17 cellular contexts compared by ENCODE assay signal in the genomic region with DNA sequence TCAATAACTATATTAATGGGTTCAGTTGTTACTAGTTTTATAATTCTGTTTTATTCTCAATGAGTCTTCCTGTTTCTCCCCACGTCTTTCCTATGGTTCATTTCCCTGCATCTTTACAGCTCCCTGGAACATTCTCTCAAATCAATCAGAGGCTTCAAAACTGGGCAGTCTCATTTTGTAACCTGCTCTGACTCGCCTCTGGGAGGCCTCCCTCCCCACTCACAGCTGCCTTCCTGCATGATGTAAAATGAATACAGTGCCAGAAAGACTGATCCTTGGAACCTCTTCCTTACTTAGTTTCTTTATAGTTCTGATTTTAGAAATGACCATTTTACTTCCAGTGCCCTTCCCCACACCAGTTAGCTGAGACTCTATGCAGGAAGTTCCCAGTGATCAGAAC.
"Had no signal": no experiment of that assay in that cellular context is flagged by ENCODE, and none has a peak within 500 bp of the region (broad histone marks: within the 10 kb centered on the region; RNA-seq: fewer than 3 reads in every experiment).

No MANE protein-coding gene starts in this region.

- H3K27me3 ChIP-seq: neutrophil, tibial nerve, vagina had no signal

- H3K27ac ChIP-seq: neutrophil, tibial nerve had no signal

- DNase-seq: activated CD4-positive, CD25-positive, alpha-beta regulatory T cell treated with anti-CD3 and anti-CD28 coated beads, Interleukin-2, amount 50 U/mL, for 72 hours; activated naive CD4-positive, alpha-beta T cell; aorta; hippocampal formation; kidney glomerular epithelial cell; left ventricle myocardium superior; mesenchymal stem cell; natural killer cell; posterior cingulate gyrus; retina; stimulated activated CD4-positive, alpha-beta T cell treated with anti-CD3 and anti-CD28 coated beads, Interleukin-4, amount 100 ng/mL, for 1 hour; stimulated activated naive B cell treated with anti-CD40 and anti-IgM and Interleukin-4, amounts not matched to agents 10 μg/mL and 1 μg/mL and 100 μg/mL, for 72 hours; T-cell; T-helper 9 cell had no signal

- H3K9me3 ChIP-seq: neutrophil, tibial nerve, vagina had no signal

- ATAC-seq: left ventricle myocardium superior; natural killer cell; stimulated activated naive B cell treated with anti-CD40 and anti-IgM and Interleukin-4, amounts not matched to agents 10 μg/mL and 1 μg/mL and 100 μg/mL, for 72 hours; T-cell had no signal

- H3K4me1 ChIP-seq: tibial nerve had no signal

- H3K4me3 ChIP-seq: tibial nerve, vagina had no signal

- H3K36me3 ChIP-seq: neutrophil, tibial nerve, vagina had no signal
